ENCODE assay signal across 1 cellular context in the genomic region with DNA sequence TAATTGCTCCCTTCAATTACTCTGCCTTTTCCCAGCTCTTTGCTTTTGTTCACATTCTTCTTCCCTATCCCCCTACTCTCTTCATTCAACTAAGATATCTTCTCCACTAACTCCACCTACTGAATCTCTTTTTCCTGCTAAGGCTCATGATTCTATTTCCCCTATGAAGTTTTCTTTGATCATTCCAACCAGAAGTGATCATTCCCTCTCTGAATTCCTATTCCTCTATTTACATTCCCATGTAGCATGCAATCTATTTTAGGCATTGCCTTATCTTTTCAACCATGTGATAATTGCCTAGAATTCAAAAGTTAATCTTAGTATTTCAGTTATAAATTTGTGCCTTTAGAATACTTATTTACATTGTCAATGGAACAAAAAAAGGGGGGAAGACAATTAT.
TF ChIP-seq lines count a peak whose summit lies in the region.

No MANE protein-coding gene starts in this region.

TF ChIP-seq in IMR-90, 13 proteins besides CTCF, POLR2A, EP300 and RAD21:
- TF ChIP-seq NFE2L2 (IDR thresholded peaks at IDR 0.05; ENCODE audit: low read depth, low read length) (no peak), USF2 (IDR thresholded peaks at IDR 0.05; ENCODE audit: low read depth, low read length) (no peak), SMC3 (IDR thresholded peaks at IDR 0.05; ENCODE audit: low read depth, low read length) (no peak)
